In genomic region chr1:192978195-192978710, GRCh38 we compare ENCODE assay signal across 14 cellular contexts.
DNase-seq lines count a peak whose midpoint lies in the region; ATAC-seq and TF ChIP-seq lines count a peak whose summit lies in the region.
"Had no signal": no experiment of that assay in that cellular context is flagged by ENCODE, and none has a peak within 500 bp of the region (broad histone marks: within the 10 kb centered on the region; RNA-seq: fewer than 3 reads in every experiment).

No MANE protein-coding gene starts in this region.

- H3K36me3 Mint-ChIP-seq in activated T-helper 17 cell treated with anti-CD3 and anti-CD28 coated beads, Interleukin-2, amount 50 U/mL, for 72 hours (ENCODE audit: low read depth), result peaks cover 2% of the 10 kb centered on the region

- H3K9me3 ChIP-seq in HAP-1 (peaks cover 6% of the 10 kb centered on the region; the same call in 1 of the 2 replicates), tibial artery (no peaks in the 10 kb centered on the region), esophagus squamous epithelium (no peaks in the 10 kb centered on the region)
- H3K9me3 ChIP-seq: A549, BE2C had no signal

- peak overlapping the region; percentile 58 for H3K27ac Mint-ChIP-seq in activated T-helper 17 cell treated with anti-CD3 and anti-CD28 coated beads, Interleukin-2, amount 50 U/mL, for 72 hours

- H3K27me3 ChIP-seq in HAP-1 (ENCODE audit: low read depth) (no peaks in the 10 kb centered on the region), tibial artery (no peaks in the 10 kb centered on the region), esophagus squamous epithelium (no peaks in the 10 kb centered on the region)
- H3K27me3 ChIP-seq: BE2C had no signal

- H3K4me3 ChIP-seq in HAP-1, result no peak overlapping the region
- no peak overlapping the region for H3K4me3 ChIP-seq in tibial artery
- no peak overlapping the region for H3K4me3 ChIP-seq in esophagus squamous epithelium
- H3K4me3 ChIP-seq: A549 had no signal

- ATAC-seq in activated T-helper 17 cell treated with anti-CD3 and anti-CD28 coated beads, Interleukin-2, amount 50 U/mL, for 72 hours (replicated peaks), result peak; percentile 60
- peak; percentile 15 for ATAC-seq in left colon
- ATAC-seq in GM21825 (IDR thresholded peaks at IDR 0.05; ENCODE audit: unreplicated experiment), result no peak
- ATAC-seq: A549 had no signal

- 55 to 82% methylated on average over 8 of the region's 8 CpGs for WGBS in esophagus squamous epithelium, 2 donors

- H3K4me3 Mint-ChIP-seq in activated T-helper 17 cell treated with anti-CD3 and anti-CD28 coated beads, Interleukin-2, amount 50 U/mL, for 72 hours, result no peak overlapping the region
- H3K4me3 Mint-ChIP-seq: CD4-positive, alpha-beta memory T cell; IgD-negative memory B cell had no signal

- peaks cover 25% of the 10 kb centered on the region for H3K4me1 ChIP-seq in HAP-1
- no peaks in the 10 kb centered on the region for H3K4me1 ChIP-seq in tibial artery
- no peaks in the 10 kb centered on the region for H3K4me1 ChIP-seq in esophagus squamous epithelium

- DNase-seq in HAP-1 (ENCODE audit: low spot score in 2 of 2) (peak; percentile 40 to 52), left colon (no peak), tibial artery (no peak), esophagus squamous epithelium (lab: John Stamatoyannopoulos, UW) (no peak)
- DNase-seq: BE2C; CD4-positive, alpha-beta memory T cell; COR-L47; DMS53; GF-D8 had no signal

- TF ChIP-seq POLR2A in esophagus squamous epithelium (IDR thresholded peaks at IDR 0.05), result no peak

- in situ Hi-C loops in HAP-1 (cut with MboI; ENCODE audit: low sequenced_read_pairs), result no loop called here

- H3K27ac ChIP-seq in tibial artery, result no peak overlapping the region
- no peak overlapping the region for H3K27ac ChIP-seq in esophagus squamous epithelium
- H3K27ac ChIP-seq: A549, C4-2B had no signal

- no peaks in the 10 kb centered on the region for H3K27me3 Mint-ChIP-seq in activated T-helper 17 cell treated with anti-CD3 and anti-CD28 coated beads, Interleukin-2, amount 50 U/mL, for 72 hours
- H3K27me3 Mint-ChIP-seq: CD4-positive, alpha-beta memory T cell; IgD-negative memory B cell had no signal

- H3K4me1 Mint-ChIP-seq in activated T-helper 17 cell treated with anti-CD3 and anti-CD28 coated beads, Interleukin-2, amount 50 U/mL, for 72 hours, result peaks cover 25% of the 10 kb centered on the region
- H3K4me1 Mint-ChIP-seq: CD4-positive, alpha-beta memory T cell; IgD-negative memory B cell had no signal

- TF ChIP-seq CTCF in tibial artery (IDR thresholded peaks at IDR 0.05) (no peak), esophagus squamous epithelium (IDR thresholded peaks at IDR 0.05) (no peak)

- no peaks in the 10 kb centered on the region for H3K36me3 ChIP-seq in HAP-1 (replicated peaks)
- H3K36me3 ChIP-seq in tibial artery, result no peaks in the 10 kb centered on the region
- H3K36me3 ChIP-seq in esophagus squamous epithelium, result no peaks in the 10 kb centered on the region
- H3K36me3 ChIP-seq: BE2C had no signal

- intact Hi-C loops in left colon (cut with DNase I, micrococcal nuclease), result no loop called here
- intact Hi-C loops in tibial artery (cut with DNase I; ENCODE audit: low total_unique reads), result no loop called here
- intact Hi-C loops in esophagus squamous epithelium (cut with DNase I), result no loop called here

- peaks cover 9% of the 10 kb centered on the region for H3K9me3 Mint-ChIP-seq in activated T-helper 17 cell treated with anti-CD3 and anti-CD28 coated beads, Interleukin-2, amount 50 U/mL, for 72 hours
- H3K9me3 Mint-ChIP-seq: CD4-positive, alpha-beta memory T cell; IgD-negative memory B cell had no signal

Comparison
In these comparisons a context has a peak if more than half of its experiments do, and no peak if none do; other contexts are left out.
1. DNase-seq: peak in HAP-1 (2 of 2); none in left colon (0 of 2), tibial artery (0 of 2) and esophagus squamous epithelium (single experiment).